In genomic region chr15:77944002-77944867, GRCh38 we compare ENCODE assay signal across 8 cellular contexts.
DNase-seq lines count a peak whose midpoint lies in the region; ATAC-seq and TF ChIP-seq lines count a peak whose summit lies in the region.

No MANE protein-coding gene starts in this region.

- H3K9me3 ChIP-seq in A673 (ENCODE audit: low read depth, low read length, poor library complexity, severe bottlenecking) (no peaks in the 10 kb centered on the region), esophagus (ENCODE audit: control insufficient read depth in 2 of 2, insufficient read depth in 1 of 2, low read depth in 1 of 2, low read length in 1 of 2) (no peaks in the 10 kb centered on the region)

- no peak for TF ChIP-seq CTCF in A673 (conservative IDR thresholded peaks at IDR 0.05; ENCODE audit: low read depth, low read length)

- WGBS in esophagus, 2 donors: 13 to 19% methylated on average over 40 to 45 of the region's 45 CpGs

- TF ChIP-seq POLR2A in GM18505 (IDR thresholded peaks at IDR 0.05; ENCODE audit: borderline replicate concordance, extremely low read depth, insufficient read depth, insufficient read length): no peak

- CTCF ChIA-PET in A673 (lab: Charles Lee): no interaction called here

- POLR2A ChIA-PET in A673 (lab: Charles Lee; ENCODE audit: low non-redundant PET): no interaction called here

- ATAC-seq in GM18505 (IDR thresholded peaks at IDR 0.05; ENCODE audit: unreplicated experiment): peak; percentile 56
- no peak for ATAC-seq in HG03097 (IDR thresholded peaks at IDR 0.05; ENCODE audit: low FRiP score, unreplicated experiment)

- no TSS peak for BruUV-seq in A673 (replicated peaks; lab: Mats Ljungman, UMichigan)

- intact Hi-C loops in A673 (cut with micrococcal nuclease; ENCODE audit: unreplicated experiment): no loop called here

- H3K27me3 ChIP-seq in A673 (replicated peaks; ENCODE audit: insufficient read depth, low read depth, low read length, poor library complexity) (no peaks in the 10 kb centered on the region), esophagus (ENCODE audit: control insufficient read depth in 1 of 2, insufficient read depth in 2 of 2, low read length in 2 of 2) (no peaks in the 10 kb centered on the region)

- H3K4me3 ChIP-seq in A673 (ENCODE audit: low read depth, low read length, poor library complexity, severe bottlenecking) (peak overlapping the region; percentile 37), esophagus (ENCODE audit: low read depth in 1 of 2, low read length in 2 of 2) (peak overlapping the region; percentile 12 to 52)

- H3K4me1 ChIP-seq in A673 (ENCODE audit: insufficient read depth, low read length, poor library complexity, severe bottlenecking): no peaks in the 10 kb centered on the region
- no peaks in the 10 kb centered on the region for H3K4me1 ChIP-seq in esophagus (ENCODE audit: control insufficient read depth in 2 of 2, insufficient read depth in 2 of 2, low read length in 1 of 2)

- H3K36me3 ChIP-seq in A673 (ENCODE audit: insufficient read depth, low read length, poor library complexity, severe bottlenecking): no peaks in the 10 kb centered on the region
- no peaks in the 10 kb centered on the region for H3K36me3 ChIP-seq in esophagus (ENCODE audit: control insufficient read depth in 2 of 2, insufficient read depth in 2 of 2, low read length in 1 of 2)

- DNase-seq in A673 (ENCODE audit: low spot score) (peak; percentile 68), NCI-H146 (lab: John Stamatoyannopoulos, UW) (peak; percentile 84), middle frontal gyrus (ENCODE audit: extremely low spot score, low spot score) (peak; percentile 45)
- peak in 2 of 3 experiments; percentile 11 to 15 for DNase-seq in activated CD8-positive, alpha-beta memory T cell treated with anti-CD3 and anti-CD28 coated beads for 48 hours (ENCODE audit: low read depth in 2 of 3, low spot score in 2 of 3)
- peak; percentile 69 for DNase-seq in stimulated activated CD8-positive, alpha-beta memory T cell treated with anti-CD3 and anti-CD28 coated beads, Interleukin-4, amount 100 ng/mL, for 48 hours

- H3K27ac ChIP-seq in A673 (ENCODE audit: low read depth, low read length, poor library complexity, severe bottlenecking) (no peak overlapping the region), esophagus (ENCODE audit: low read depth in 2 of 2, low read length in 1 of 2) (peak overlapping the region; percentile 15 to 66)

Comparison
In these comparisons a context has a peak if more than half of its experiments do, and no peak if none do; other contexts are left out.
1. DNase-seq: peak in every context shown above with its lines; median percentile 84 in NCI-H146; 69 in stimulated activated CD8-positive, alpha-beta memory T cell treated with anti-CD3 and anti-CD28 coated beads, Interleukin-4, amount 100 ng/mL, for 48 hours; 68 in A673; 45 in middle frontal gyrus; 13 in activated CD8-positive, alpha-beta memory T cell treated with anti-CD3 and anti-CD28 coated beads for 48 hours.